Comparison of ENCODE assay signal across 8 cellular contexts in the genomic region with DNA sequence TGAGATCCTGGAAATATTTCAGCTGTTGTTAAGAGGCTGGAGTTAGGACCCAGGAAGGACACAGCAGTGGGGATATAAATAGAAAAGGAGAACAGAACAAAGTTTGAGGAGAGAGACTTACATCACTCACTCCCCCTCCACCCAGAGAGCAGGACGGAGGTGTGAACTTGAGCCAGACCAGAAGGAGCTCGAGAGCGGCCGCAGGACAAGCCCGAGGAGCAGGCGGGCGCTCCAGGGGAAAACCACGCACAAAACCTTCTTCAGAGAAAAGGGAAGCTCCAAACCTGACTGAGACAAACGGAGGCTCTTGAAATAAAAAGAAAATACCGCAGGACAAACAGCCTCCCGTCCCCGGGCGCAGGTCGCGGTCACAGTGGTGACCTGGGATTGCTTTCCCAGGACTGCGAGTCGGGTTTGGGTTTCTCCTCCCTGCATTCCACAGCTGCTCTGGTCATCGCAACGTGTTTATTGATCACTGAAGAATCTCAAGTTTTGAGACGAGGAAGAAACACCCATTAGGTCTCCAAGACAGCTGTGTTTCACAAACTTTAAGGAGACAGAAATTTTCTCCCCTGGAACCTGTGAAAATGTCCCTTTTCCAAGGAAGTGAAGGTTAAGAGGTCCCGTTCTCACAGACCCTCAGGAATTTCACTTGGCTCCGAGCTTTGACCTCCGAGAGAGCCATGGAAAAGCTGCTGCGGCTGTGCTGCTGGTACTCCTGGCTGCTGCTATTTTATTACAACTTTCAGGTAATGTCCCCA. TPM values are rescaled to one million over a fixed set of nuclear protein-coding genes. Genes with fewer than 3 reads are reported as not detected.
DNase-seq lines count a peak whose midpoint lies in the region; ATAC-seq and TF ChIP-seq lines count a peak whose summit lies in the region.

A gene (plus strand): TSS at position 125 of the 761 bp plus-strand sequence. CDS start 559 bp downstream, at position 684.

- no peak within 1 kb of the TSS for H4K91ac ChIP-seq in H9 (ENCODE audit: insufficient read length, low read depth, low read length)

- no peak within 1 kb of the TSS for H3K4me2 ChIP-seq in H9 (ENCODE audit: insufficient read depth, insufficient read length, low read length)

- WGBS in H9 (ENCODE audit: extremely low coverage, insufficient read length, low lambda C conversion rate) = no CpG with 5 or more reads among the region's 24 CpGs

- H4K20me1 ChIP-seq in H9 (ENCODE audit: control insufficient read depth, insufficient read depth, insufficient read length) = no peaks in the 10 kb centered on the region

- no peak within 1 kb of the TSS for H3K18ac ChIP-seq in H9 (ENCODE audit: insufficient read length, low read depth, low read length)

- H2BK5ac ChIP-seq in H9 (ENCODE audit: insufficient read length, low read length) = no peak within 1 kb of the TSS

- H3K23me2 ChIP-seq in H9 (ENCODE audit: insufficient read length, low read depth, low read length, poor library complexity, severe bottlenecking) = no peaks in the 10 kb centered on the region

- H3K9me3 ChIP-seq in gastrocnemius medialis (no peaks in the 10 kb centered on the region), H9 (ENCODE audit: control insufficient read depth, low read depth, low read length) (no peaks in the 10 kb centered on the region)

- H2BK120ac ChIP-seq in H9 (ENCODE audit: low read depth, low read length, poor library complexity, severe bottlenecking) = no peak within 1 kb of the TSS

- DNase-seq in GM10248 (ENCODE audit: extremely low spot score) (peak; percentile 42), UCSD-AML1 (lab: John Stamatoyannopoulos, UW; ENCODE audit: unreplicated experiment) (peak; percentile 37), iPS-NIHi11 (ENCODE audit: low spot score) (peak; percentile 49), gastrocnemius medialis (peak; percentile 53 to 73), H9 (no peak), GM19240 (ENCODE audit: insufficient read length, low spot score) (no peak)
- no peak for DNase-seq in activated naive CD4-positive, alpha-beta T cell (lab: John Stamatoyannopoulos, UW)

- H3K9ac ChIP-seq in H9 (ENCODE audit: extremely low read depth, insufficient read length, low read length) = no peak within 1 kb of the TSS

- peak; percentile 94 to 99 for ATAC-seq in gastrocnemius medialis
- no peak for ATAC-seq in stimulated activated memory B cell treated with anti-CD40 and anti-IgM and Interleukin-4, amounts not matched to agents 10 μg/mL and 1 μg/mL and 100 μg/mL, for 72 hours

- POLR2A ChIA-PET in GM10248 (lab: Yijun Ruan, JAX) = no interaction called here

- no peak within 1 kb of the TSS for H2BK20ac ChIP-seq in H9 (ENCODE audit: low read depth, low read length, poor library complexity, severe bottlenecking)

- H3K9me3 Mint-ChIP-seq in stimulated activated memory B cell treated with anti-CD40 and anti-IgM and Interleukin-4, amounts not matched to agents 10 μg/mL and 1 μg/mL and 100 μg/mL, for 72 hours = no peaks in the 10 kb centered on the region
- H3K9me3 Mint-ChIP-seq in H9 = peaks cover 0 to 6% of the 10 kb centered on the region in 2 experiments; a peak in 3 of 5 replicates

- no peak within 1 kb of the TSS for H4K5ac ChIP-seq in H9 (ENCODE audit: insufficient read length, low read depth, low read length)

- CTCF ChIA-PET in GM10248 (lab: Yijun Ruan, JAX) = interaction anchor here (0.9 kb wide), 1 partner anchor 94 kb away, joined by 3 read pairs; no protein-coding TSS in a partner anchor

- H3K36me3 Mint-ChIP-seq in stimulated activated memory B cell treated with anti-CD40 and anti-IgM and Interleukin-4, amounts not matched to agents 10 μg/mL and 1 μg/mL and 100 μg/mL, for 72 hours = no peaks in the 10 kb centered on the region
- H3K36me3 Mint-ChIP-seq in H9 (ENCODE audit: insufficient read depth in 1 of 3, low read depth in 3 of 3) = 0 out of 7 replicates have a peak, but pooled peaks cover 0 to 4% (median 0%) of the 10 kb centered on the region in 3 experiments

- no peak within 1 kb of the TSS for H3K4me3 Mint-ChIP-seq in stimulated activated memory B cell treated with anti-CD40 and anti-IgM and Interleukin-4, amounts not matched to agents 10 μg/mL and 1 μg/mL and 100 μg/mL, for 72 hours
- no peak within 1 kb of the TSS for H3K4me3 Mint-ChIP-seq in H9

- no peaks in the 10 kb centered on the region for H3K79me1 ChIP-seq in H9 (ENCODE audit: insufficient read depth, low read depth, low read length, poor library complexity, severe bottlenecking)

- in situ Hi-C loops in gastrocnemius medialis (cut with MboI; ENCODE audit: low sequenced_read_pairs in 4 of 4) = no loop called here

- no peak within 1 kb of the TSS for H3T11ph ChIP-seq in H9 (ENCODE audit: low read length)

- H3K27ac ChIP-seq in gastrocnemius medialis (peak within 1 kb of the TSS; percentile 62 to 78 (median 72)), H9 (ENCODE audit: insufficient read length, low read depth, low read length) (no peak within 1 kb of the TSS)

- no peaks in the 10 kb centered on the region for H3K36me3 ChIP-seq in gastrocnemius medialis

- H3K56ac ChIP-seq in H9 (ENCODE audit: insufficient read length, low read depth, low read length) = no peak within 1 kb of the TSS

- no peak within 1 kb of the TSS for H2AFZ ChIP-seq in H9 (ENCODE audit: low read length)

- no peak within 1 kb of the TSS for H3K4ac ChIP-seq in H9 (ENCODE audit: low read depth, low read length)

- intact Hi-C loops in gastrocnemius medialis (cut with DNase I; ENCODE audit: low total_unique reads) = no loop called here

- H3K4me1 ChIP-seq in gastrocnemius medialis (no peaks in the 10 kb centered on the region), H9 (ENCODE audit: insufficient read depth, low read length) (no peaks in the 10 kb centered on the region)

- H3K4me3 ChIP-seq in gastrocnemius medialis = peak within 1 kb of the TSS; percentile 42 to 61 (median 52)

- peaks cover 7% of the 10 kb centered on the region for H3K4me1 Mint-ChIP-seq in stimulated activated memory B cell treated with anti-CD40 and anti-IgM and Interleukin-4, amounts not matched to agents 10 μg/mL and 1 μg/mL and 100 μg/mL, for 72 hours
- H3K4me1 Mint-ChIP-seq in H9 = peaks cover 23 to 40% of the 10 kb centered on the region in 2 experiments

- no peak within 1 kb of the TSS for H4K8ac ChIP-seq in H9 (replicated peaks; ENCODE audit: insufficient read length, low read depth, low read length)

- TF ChIP-seq CTCF in GM10248 (IDR thresholded peaks at IDR 0.05; ENCODE audit: control extremely low read depth, extremely low read depth, low read depth, missing control alignments) (no peak), gastrocnemius medialis (IDR thresholded peaks at IDR 0.05 in 4 of 5, conservative IDR thresholded peaks at IDR 0.05 in 1 of 5) (no peak), H9 (conservative IDR thresholded peaks at IDR 0.05) (no peak)

- H2BK12ac ChIP-seq in H9 (ENCODE audit: insufficient read length, low read depth, low read length) = no peak within 1 kb of the TSS

- H3K27me3 Mint-ChIP-seq in stimulated activated memory B cell treated with anti-CD40 and anti-IgM and Interleukin-4, amounts not matched to agents 10 μg/mL and 1 μg/mL and 100 μg/mL, for 72 hours = peaks cover 53% of the 10 kb centered on the region
- H3K27me3 Mint-ChIP-seq in H9 (ENCODE audit: low read depth) = peaks cover 15% of the 10 kb centered on the region

- no peak within 1 kb of the TSS for H3K23ac ChIP-seq in H9 (ENCODE audit: insufficient read length, low read depth, low read length)

- no peaks in the 10 kb centered on the region for H3K27me3 ChIP-seq in gastrocnemius medialis
- H3K27me3 ChIP-seq in H9 (ENCODE audit: insufficient read depth, low read length) = no peaks in the 10 kb centered on the region

- TF ChIP-seq POLR2A in gastrocnemius medialis (IDR thresholded peaks at IDR 0.05) = peak; percentile 56 to 73

- H3K27ac Mint-ChIP-seq in stimulated activated memory B cell treated with anti-CD40 and anti-IgM and Interleukin-4, amounts not matched to agents 10 μg/mL and 1 μg/mL and 100 μg/mL, for 72 hours = no peak within 1 kb of the TSS
- no peak within 1 kb of the TSS for H3K27ac Mint-ChIP-seq in H9

- H2BK15ac ChIP-seq in H9 (ENCODE audit: low read depth, low read length) = no peak within 1 kb of the TSS

- no peaks in the 10 kb centered on the region for H3K79me2 ChIP-seq in H9 (ENCODE audit: insufficient read depth, low read length)

- H3K14ac ChIP-seq in H9 (ENCODE audit: insufficient read depth, low read length) = no peak within 1 kb of the TSS; the same call in 1 of the 2 replicates

- H2AK5ac ChIP-seq in H9 (ENCODE audit: insufficient read length, low read length) = no peak within 1 kb of the TSS

RNA-seq across cellular contexts. Expression of the gene that starts here (rescaled TPM):
- 1 to 10 TPM; 5.3 to 9.6 (median 8.2) TPM for total RNA-seq in gastrocnemius medialis
- 0.09 and 0.52 TPM in 2 replicates for total RNA-seq in H9 (2021)

Comparison
In these comparisons a context has a peak if more than half of its experiments do, and no peak if none do; other contexts are left out.
1. DNase-seq: peak in GM10248 (single experiment), UCSD-AML1 (single experiment), iPS-NIHi11 (single experiment) and gastrocnemius medialis (2 of 2); none in activated naive CD4-positive, alpha-beta T cell (0 of 4), H9 (single experiment) and GM19240 (single experiment).